10 cellular contexts compared by ENCODE assay signal in the genomic region with DNA sequence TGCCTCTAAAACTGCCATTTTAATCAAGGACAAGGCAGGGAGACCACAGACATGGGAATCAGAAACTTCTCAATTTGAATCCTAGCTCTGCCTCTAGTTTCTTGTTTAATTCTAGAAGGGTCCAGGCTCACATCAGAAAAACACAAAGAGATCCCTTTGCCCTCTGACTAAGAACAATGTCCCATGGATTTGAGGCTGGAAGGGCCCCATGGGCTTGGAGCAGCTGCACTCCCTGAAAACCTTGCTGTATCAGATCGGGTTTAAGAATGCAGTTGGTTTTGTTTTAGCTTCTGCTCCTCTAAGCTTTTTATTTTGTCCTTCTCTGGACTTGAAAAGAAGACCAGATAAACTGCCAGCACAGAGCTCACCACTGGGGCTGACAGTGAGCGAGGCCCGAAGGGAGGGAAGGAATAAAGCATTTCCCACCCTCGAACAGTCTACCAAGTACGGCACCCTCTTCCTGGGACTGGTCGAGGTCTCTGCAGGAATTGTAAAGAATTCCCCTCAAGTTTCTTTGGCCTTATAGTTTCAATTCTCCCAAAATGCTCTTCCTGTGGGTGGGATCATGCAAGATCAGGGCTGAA.
DNase-seq lines count a peak whose midpoint lies in the region; ATAC-seq and TF ChIP-seq lines count a peak whose summit lies in the region.
"Had no signal": no experiment of that assay in that cellular context is flagged by ENCODE, and none has a peak within 500 bp of the region (broad histone marks: within the 10 kb centered on the region; RNA-seq: fewer than 3 reads in every experiment).

No MANE protein-coding gene starts in this region.

- H3K27ac Mint-ChIP-seq in activated naive CD8-positive, alpha-beta T cell = peak overlapping the region; percentile 34
- H3K27ac Mint-ChIP-seq in activated naive CD8-positive, alpha-beta T cell treated with anti-CD3 and anti-CD28 coated beads for 36 hours = no peak overlapping the region
- peak overlapping the region; percentile 27 for H3K27ac Mint-ChIP-seq in chondrocyte (ENCODE audit: unreplicated experiment)
- no peak overlapping the region for H3K27ac Mint-ChIP-seq in stimulated activated naive B cell treated with anti-CD40 and anti-IgM and Interleukin-4, amounts not matched to agents 10 μg/mL and 1 μg/mL and 100 μg/mL, for 72 hours

- peaks cover 7% of the 10 kb centered on the region for H3K36me3 Mint-ChIP-seq in activated naive CD8-positive, alpha-beta T cell
- H3K36me3 Mint-ChIP-seq in activated naive CD8-positive, alpha-beta T cell treated with anti-CD3 and anti-CD28 coated beads for 36 hours = peaks cover 11% of the 10 kb centered on the region
- H3K36me3 Mint-ChIP-seq in chondrocyte (ENCODE audit: low read depth) = no peaks in the 10 kb centered on the region
- H3K36me3 Mint-ChIP-seq in stimulated activated naive B cell treated with anti-CD40 and anti-IgM and Interleukin-4, amounts not matched to agents 10 μg/mL and 1 μg/mL and 100 μg/mL, for 72 hours = peaks cover 7% of the 10 kb centered on the region in 2 donors

- H3K27ac ChIP-seq in muscle layer of duodenum (ENCODE audit: low read length) (peak overlapping the region; percentile 52), thoracic aorta (peak overlapping the region; percentile 31 to 51)

- DNase-seq in activated naive CD8-positive, alpha-beta T cell treated with anti-CD3 and anti-CD28 coated beads for 36 hours = no peak
- DNase-seq in chondrocyte (ENCODE audit: low spot score) = no peak
- DNase-seq in thoracic aorta (ENCODE audit: low spot score) = no peak
- no peak for DNase-seq in stimulated activated naive B cell treated with anti-CD40 and anti-IgM and Interleukin-4, amounts not matched to agents 10 μg/mL and 1 μg/mL and 100 μg/mL, for 72 hours
- DNase-seq in AG08395 (ENCODE audit: low spot score) = no peak
- DNase-seq: DMS53 had no signal

- peaks cover 6% of the 10 kb centered on the region for H3K9me3 Mint-ChIP-seq in activated naive CD8-positive, alpha-beta T cell (ENCODE audit: low read depth)
- H3K9me3 Mint-ChIP-seq in activated naive CD8-positive, alpha-beta T cell treated with anti-CD3 and anti-CD28 coated beads for 36 hours = peaks cover 6% of the 10 kb centered on the region
- peaks cover 3% of the 10 kb centered on the region for H3K9me3 Mint-ChIP-seq in chondrocyte (ENCODE audit: low read depth)
- peaks cover 2 to 6% of the 10 kb centered on the region in 2 donors for H3K9me3 Mint-ChIP-seq in stimulated activated naive B cell treated with anti-CD40 and anti-IgM and Interleukin-4, amounts not matched to agents 10 μg/mL and 1 μg/mL and 100 μg/mL, for 72 hours

- no peak overlapping the region for H3K4me3 Mint-ChIP-seq in activated naive CD8-positive, alpha-beta T cell
- no peak overlapping the region for H3K4me3 Mint-ChIP-seq in activated naive CD8-positive, alpha-beta T cell treated with anti-CD3 and anti-CD28 coated beads for 36 hours
- H3K4me3 Mint-ChIP-seq in chondrocyte (ENCODE audit: unreplicated experiment) = no peak overlapping the region
- no peak overlapping the region for H3K4me3 Mint-ChIP-seq in stimulated activated naive B cell treated with anti-CD40 and anti-IgM and Interleukin-4, amounts not matched to agents 10 μg/mL and 1 μg/mL and 100 μg/mL, for 72 hours

- H3K4me3 ChIP-seq in muscle layer of duodenum (ENCODE audit: low read depth in 1 of 2, low read length in 2 of 2) (no peak overlapping the region), thoracic aorta (no peak overlapping the region)

- no peak for ATAC-seq in thoracic aorta (ENCODE audit: insufficient number of reproducible peaks, low FRiP score, low read depth)
- ATAC-seq in HG03025 (IDR thresholded peaks at IDR 0.05; ENCODE audit: low FRiP score, unreplicated experiment) = no peak
- no peak for ATAC-seq in stimulated activated naive B cell treated with anti-CD40 and anti-IgM and Interleukin-4, amounts not matched to agents 10 μg/mL and 1 μg/mL and 100 μg/mL, for 72 hours (replicated peaks)
- ATAC-seq: esophagus mucosa had no signal

- no peaks in the 10 kb centered on the region for H3K27me3 ChIP-seq in muscle layer of duodenum (ENCODE audit: low read depth, low read length)
- H3K27me3 ChIP-seq in thoracic aorta (replicated peaks; ENCODE audit: insufficient read depth) = no peaks in the 10 kb centered on the region

- H3K9me3 ChIP-seq in muscle layer of duodenum (ENCODE audit: control insufficient read depth in 1 of 2, low read length in 2 of 2) (no peaks in the 10 kb centered on the region), thoracic aorta (no peaks in the 10 kb centered on the region)

- peaks cover 36% of the 10 kb centered on the region for H3K4me1 Mint-ChIP-seq in activated naive CD8-positive, alpha-beta T cell (ENCODE audit: low read depth)
- peaks cover 27% of the 10 kb centered on the region for H3K4me1 Mint-ChIP-seq in activated naive CD8-positive, alpha-beta T cell treated with anti-CD3 and anti-CD28 coated beads for 36 hours
- peaks cover 45% of the 10 kb centered on the region for H3K4me1 Mint-ChIP-seq in chondrocyte (ENCODE audit: low read depth)
- peaks cover 45 to 70% of the 10 kb centered on the region in 2 donors for H3K4me1 Mint-ChIP-seq in stimulated activated naive B cell treated with anti-CD40 and anti-IgM and Interleukin-4, amounts not matched to agents 10 μg/mL and 1 μg/mL and 100 μg/mL, for 72 hours

- H3K36me3 ChIP-seq in muscle layer of duodenum (ENCODE audit: control insufficient read depth in 1 of 2, insufficient read depth in 2 of 2, low read length in 2 of 2) = peaks cover 0 to 2% of the 10 kb centered on the region in 2 donors
- H3K36me3 ChIP-seq in thoracic aorta = no peaks in the 10 kb centered on the region

- no peak for TF ChIP-seq CTCF in chondrocyte (IDR thresholded peaks at IDR 0.05)
- TF ChIP-seq CTCF in thoracic aorta (IDR thresholded peaks at IDR 0.05) = no peak

- H3K4me1 ChIP-seq in muscle layer of duodenum (ENCODE audit: control insufficient read depth in 1 of 2, insufficient read depth in 2 of 2, low read length in 2 of 2) = peaks cover 25 to 62% of the 10 kb centered on the region in 2 donors
- H3K4me1 ChIP-seq in thoracic aorta (ENCODE audit: control insufficient read depth in 1 of 2, low read depth in 2 of 2) = peaks cover 59 to 81% of the 10 kb centered on the region in 2 donors

- no peaks in the 10 kb centered on the region for H3K27me3 Mint-ChIP-seq in activated naive CD8-positive, alpha-beta T cell
- H3K27me3 Mint-ChIP-seq in activated naive CD8-positive, alpha-beta T cell treated with anti-CD3 and anti-CD28 coated beads for 36 hours = no peaks in the 10 kb centered on the region
- H3K27me3 Mint-ChIP-seq in chondrocyte (ENCODE audit: low read depth) = no peaks in the 10 kb centered on the region
- peaks cover 0 to 3% of the 10 kb centered on the region in 2 donors for H3K27me3 Mint-ChIP-seq in stimulated activated naive B cell treated with anti-CD40 and anti-IgM and Interleukin-4, amounts not matched to agents 10 μg/mL and 1 μg/mL and 100 μg/mL, for 72 hours

Comparison
In these comparisons a context has a peak if more than half of its experiments do, and no peak if none do; other contexts are left out.
1. H3K27ac Mint-ChIP-seq: peak in activated naive CD8-positive, alpha-beta T cell (single experiment) and chondrocyte (single experiment); none in activated naive CD8-positive, alpha-beta T cell treated with anti-CD3 and anti-CD28 coated beads for 36 hours (single experiment) and stimulated activated naive B cell treated with anti-CD40 and anti-IgM and Interleukin-4, amounts not matched to agents 10 μg/mL and 1 μg/mL and 100 μg/mL, for 72 hours (single experiment).